9 cellular contexts compared by ENCODE assay signal in genomic region chrX:140712413-140713173, GRCh38. TPM values are rescaled to one million over a fixed set of nuclear protein-coding genes. Genes with fewer than 3 reads are reported as not detected.
A peak's percentile ranks its signal among the peaks of the same experiment; 100 is the strongest.
DNase-seq lines count a peak whose midpoint lies in the region; ATAC-seq, FAIRE-seq and TF ChIP-seq lines count a peak whose summit lies in the region.
"Had no signal": no experiment of that assay in that cellular context is flagged by ENCODE, and none has a peak within 500 bp of the region (broad histone marks: within the 10 kb centered on the region; RNA-seq: fewer than 3 reads in every experiment).

No MANE protein-coding gene starts in this region.

- CTCF ChIA-PET in activated naive CD4-positive, alpha-beta T cell treated with anti-CD3 and anti-CD28 coated beads for 36 hours (lab: Charles Lee) = no interaction called here

- 10% methylated on average over 11 of the region's 16 CpGs for WGBS in HUES64

- no peaks in the 10 kb centered on the region for H3K9me3 ChIP-seq in HUES64 (ENCODE audit: insufficient read depth, low read depth, low read length)

- no peak overlapping the region for H3K27ac Mint-ChIP-seq in activated naive CD4-positive, alpha-beta T cell treated with anti-CD3 and anti-CD28 coated beads for 36 hours

- H3K27me3 Mint-ChIP-seq in activated naive CD4-positive, alpha-beta T cell treated with anti-CD3 and anti-CD28 coated beads for 36 hours (ENCODE audit: low read depth) = peaks cover 7% of the 10 kb centered on the region

- H3K27ac ChIP-seq in HUES64 (ENCODE audit: low read depth, low read length) (no peak overlapping the region), rectal smooth muscle tissue (ENCODE audit: low read depth, low read length) (peak overlapping the region; percentile 64)

- H3K9ac ChIP-seq in HUES64 (ENCODE audit: low read depth, low read length) = peak overlapping the region; percentile 57; the same call in 1 of the 2 replicates
- H3K9ac ChIP-seq in rectal smooth muscle tissue (ENCODE audit: low read length) = no peak overlapping the region

- no peaks in the 10 kb centered on the region for H3K27me3 ChIP-seq in HUES64 (ENCODE audit: insufficient read depth, low read length)
- H3K27me3 ChIP-seq in rectal smooth muscle tissue (ENCODE audit: control insufficient read depth, insufficient read depth, low read length) = no peaks in the 10 kb centered on the region

- no peaks in the 10 kb centered on the region for H3K36me3 Mint-ChIP-seq in activated naive CD4-positive, alpha-beta T cell treated with anti-CD3 and anti-CD28 coated beads for 36 hours (ENCODE audit: low read depth)

- no peak for TF ChIP-seq POLR2A in GM12892 (IDR thresholded peaks at IDR 0.05; ENCODE audit: low read depth, low read length)

- no peak for FAIRE-seq in GM12892 (lab: Jason Lieb, UNC)

- intact Hi-C loops in activated naive CD4-positive, alpha-beta T cell treated with anti-CD3 and anti-CD28 coated beads for 36 hours (cut with micrococcal nuclease) = no loop called here
- intact Hi-C loops in left ventricle myocardium superior (cut with micrococcal nuclease) = no loop called here

- peaks cover 3% of the 10 kb centered on the region for H3K4me1 Mint-ChIP-seq in activated naive CD4-positive, alpha-beta T cell treated with anti-CD3 and anti-CD28 coated beads for 36 hours (ENCODE audit: low read depth)

- H3K4me3 Mint-ChIP-seq in activated naive CD4-positive, alpha-beta T cell treated with anti-CD3 and anti-CD28 coated beads for 36 hours = peak overlapping the region; percentile 15

- H3K4me3 ChIP-seq in HUES64 (ENCODE audit: low read length) (peak overlapping the region; percentile 39; the same call in 1 of the 2 replicates), rectal smooth muscle tissue (ENCODE audit: low read length) (peak overlapping the region; percentile 13)

- peaks cover 11% of the 10 kb centered on the region for H3K4me1 ChIP-seq in HUES64 (ENCODE audit: insufficient read depth, low read length)
- H3K4me1 ChIP-seq in rectal smooth muscle tissue (ENCODE audit: control insufficient read depth, insufficient read depth, low read length) = no peaks in the 10 kb centered on the region

- no peaks in the 10 kb centered on the region for H3K36me3 ChIP-seq in HUES64 (ENCODE audit: insufficient read depth, low read length)
- no peaks in the 10 kb centered on the region for H3K36me3 ChIP-seq in rectal smooth muscle tissue (ENCODE audit: control insufficient read depth, insufficient read depth, low read length)

- H3K9me3 Mint-ChIP-seq in activated naive CD4-positive, alpha-beta T cell treated with anti-CD3 and anti-CD28 coated beads for 36 hours = no peaks in the 10 kb centered on the region

- peak; percentile 3 for DNase-seq in GM03348 (ENCODE audit: low spot score)
- DNase-seq in activated naive CD4-positive, alpha-beta T cell treated with anti-CD3 and anti-CD28 coated beads for 36 hours = peak; percentile 34
- DNase-seq in left ventricle myocardium superior = peak; percentile 71
- DNase-seq in GM12892 (ENCODE audit: insufficient read length) = no peak
- DNase-seq in NCI-H1930 (lab: John Stamatoyannopoulos, UW) = no peak

- ATAC-seq in left ventricle myocardium superior (peak; percentile 75), GM18861 (IDR thresholded peaks at IDR 0.05; ENCODE audit: unreplicated experiment) (no peak)
- ATAC-seq: left colon had no signal

RNA-seq across cellular contexts. Expression of gene LINC00632, which starts 3.0 kb away (rescaled TPM):
- polyA plus RNA-seq in HUES64 (2013, experiment 1 of 2) = 58.9 TPM
- 83.5 TPM for polyA plus RNA-seq in HUES64 (2013, experiment 2 of 2)
- total RNA-seq in activated naive CD4-positive, alpha-beta T cell treated with anti-CD3 and anti-CD28 coated beads for 36 hours = not detected
- 122 TPM for total RNA-seq in left ventricle myocardium superior
- 0.76 TPM for polyA plus RNA-seq in GM12892 (2012; ENCODE audit: missing spikeins)

Comparison
In these comparisons a context has a peak if more than half of its experiments do, and no peak if none do; other contexts are left out.
1. DNase-seq: peak in GM03348 (single experiment), activated naive CD4-positive, alpha-beta T cell treated with anti-CD3 and anti-CD28 coated beads for 36 hours (single experiment) and left ventricle myocardium superior (single experiment); none in GM12892 (single experiment) and NCI-H1930 (0 of 2).
2. RNA of gene LINC00632, which starts 3.0 kb away (total RNA-seq): 122 TPM in left ventricle myocardium superior (single experiment); not detected in activated naive CD4-positive, alpha-beta T cell treated with anti-CD3 and anti-CD28 coated beads for 36 hours; every median in the first group is over 100 times any median in the second.